Comparison of ENCODE assay signal across 17 cellular contexts in genomic region chr7:26279405-26279804, GRCh38. TPM values are rescaled to one million over a fixed set of nuclear protein-coding genes. Genes with fewer than 3 reads are reported as not detected.
A peak's percentile ranks its signal among the peaks of the same experiment; 100 is the strongest.
DNase-seq lines count a peak whose midpoint lies in the region; ATAC-seq and TF ChIP-seq lines count a peak whose summit lies in the region.
"Had no signal": no experiment of that assay in that cellular context is flagged by ENCODE, and none has a peak within 500 bp of the region (broad histone marks: within the 10 kb centered on the region; RNA-seq: fewer than 3 reads in every experiment).

No MANE protein-coding gene starts in this region.

- peak overlapping the region in 1 of 2 donors; percentile 24 for H3K27ac Mint-ChIP-seq in activated naive CD4-positive, alpha-beta T cell treated with anti-CD3 and anti-CD28 coated beads, Interleukin-2, amount 50 U/mL, for 72 hours
- no peak overlapping the region for H3K27ac Mint-ChIP-seq in activated naive CD8-positive, alpha-beta T cell treated with anti-CD3 and anti-CD28 coated beads, Interleukin-2, amount 50 U/mL, for 24 hours

- no peaks in the 10 kb centered on the region for H3K9me3 ChIP-seq in testis
- H3K9me3 ChIP-seq in BE2C = no peaks in the 10 kb centered on the region
- H3K9me3 ChIP-seq: BLaER1, heart left ventricle, SJCRH30, stomach had no signal

- H3K27me3 ChIP-seq in testis = no peaks in the 10 kb centered on the region
- H3K27me3 ChIP-seq in BE2C = no peaks in the 10 kb centered on the region
- H3K27me3 ChIP-seq: BLaER1, heart left ventricle, SJCRH30, stomach had no signal

- no peak overlapping the region for H3K27ac ChIP-seq in testis
- H3K27ac ChIP-seq: BLaER1, heart left ventricle, HL-60, SJCRH30, skin epidermis, stomach had no signal

- no peak for TF ChIP-seq CTCF in testis (IDR thresholded peaks at IDR 0.05)
- TF ChIP-seq CTCF in BE2C (IDR thresholded peaks at IDR 0.05; ENCODE audit: low read depth, low read length) = no peak

- DNase-seq in activated naive CD4-positive, alpha-beta T cell treated with anti-CD3 and anti-CD28 coated beads, Interleukin-2, amount 50 U/mL, for 72 hours (ENCODE audit: low spot score in 2 of 2) = peak in 1 of 2 donors; percentile 24
- no peak for DNase-seq in activated naive CD4-positive, alpha-beta T cell (lab: John Stamatoyannopoulos, UW)
- DNase-seq in M059J (ENCODE audit: low read depth) = peak; percentile 44
- peak; percentile 18 for DNase-seq in activated naive CD8-positive, alpha-beta T cell treated with anti-CD3 and anti-CD28 coated beads, Interleukin-2, amount 50 U/mL, for 24 hours
- peak; percentile 23 for DNase-seq in testis
- no peak for DNase-seq in BE2C
- DNase-seq in NCI-H82 treated with DMSO at 0.1 percent for 48 hours (lab: John Stamatoyannopoulos, UW; ENCODE audit: unreplicated experiment) = no peak
- no peak for DNase-seq in NCI-H526 treated with DMSO at 0.1 percent for 48 hours (lab: John Stamatoyannopoulos, UW)
- DNase-seq: GOT3, heart left ventricle, midbrain, NCI-H2029, stomach had no signal

- H3K27me3 Mint-ChIP-seq in activated naive CD8-positive, alpha-beta T cell treated with anti-CD3 and anti-CD28 coated beads, Interleukin-2, amount 50 U/mL, for 24 hours = no peaks in the 10 kb centered on the region

- TF ChIP-seq POLR2A in testis (IDR thresholded peaks at IDR 0.05) = no peak

- 60 to 72% methylated on average over 4 of the region's 4 CpGs for WGBS in testis, 2 donors

- no peaks in the 10 kb centered on the region for H3K9me3 Mint-ChIP-seq in activated naive CD4-positive, alpha-beta T cell treated with anti-CD3 and anti-CD28 coated beads, Interleukin-2, amount 50 U/mL, for 72 hours
- H3K9me3 Mint-ChIP-seq in activated naive CD8-positive, alpha-beta T cell treated with anti-CD3 and anti-CD28 coated beads, Interleukin-2, amount 50 U/mL, for 24 hours = peaks cover 4% of the 10 kb centered on the region

- no peak overlapping the region for H3K4me3 ChIP-seq in testis
- H3K4me3 ChIP-seq in BE2C (ENCODE audit: low read depth, low read length) = no peak overlapping the region
- H3K4me3 ChIP-seq: BLaER1, SJCRH30, skin epidermis, stomach had no signal

- H3K4me1 ChIP-seq in testis (peaks cover 4% of the 10 kb centered on the region), BE2C (no peaks in the 10 kb centered on the region)
- H3K4me1 ChIP-seq: BLaER1, SJCRH30, stomach had no signal

- H3K4me3 Mint-ChIP-seq in activated naive CD8-positive, alpha-beta T cell treated with anti-CD3 and anti-CD28 coated beads, Interleukin-2, amount 50 U/mL, for 24 hours = peak overlapping the region; percentile 42

- intact Hi-C loops in testis (cut with DNase I; ENCODE audit: low total_unique reads) = no loop called here

- H3K36me3 ChIP-seq in testis (ENCODE audit: low read depth, missing control alignments) (no peaks in the 10 kb centered on the region), BE2C (no peaks in the 10 kb centered on the region)
- H3K36me3 ChIP-seq: BLaER1, heart left ventricle, SJCRH30, stomach had no signal

- ATAC-seq in activated naive CD4-positive, alpha-beta T cell treated with anti-CD3 and anti-CD28 coated beads, Interleukin-2, amount 50 U/mL, for 72 hours = peak; percentile 84 to 90
- peak; percentile 65 for ATAC-seq in activated naive CD8-positive, alpha-beta T cell treated with anti-CD3 and anti-CD28 coated beads, Interleukin-2, amount 50 U/mL, for 24 hours
- ATAC-seq: heart left ventricle had no signal

- H3K4me1 Mint-ChIP-seq in activated naive CD8-positive, alpha-beta T cell treated with anti-CD3 and anti-CD28 coated beads, Interleukin-2, amount 50 U/mL, for 24 hours = peaks cover 20% of the 10 kb centered on the region

- H3K36me3 Mint-ChIP-seq in activated naive CD4-positive, alpha-beta T cell treated with anti-CD3 and anti-CD28 coated beads, Interleukin-2, amount 50 U/mL, for 72 hours = no peaks in the 10 kb centered on the region
- H3K36me3 Mint-ChIP-seq in activated naive CD8-positive, alpha-beta T cell treated with anti-CD3 and anti-CD28 coated beads, Interleukin-2, amount 50 U/mL, for 24 hours (ENCODE audit: low read depth) = no peaks in the 10 kb centered on the region

RNA-seq across cellular contexts. Expression of gene SNX10, which starts 12.3 kb away (rescaled TPM):
- total RNA-seq in activated naive CD4-positive, alpha-beta T cell treated with anti-CD3 and anti-CD28 coated beads, Interleukin-2, amount 50 U/mL, for 72 hours = 10 to 100 TPM; 19.9 to 44.6 TPM
- 8.6 and 10.2 TPM in 2 replicates for total RNA-seq in M059J (2014; rRNA removed; shearing (Covaris generic))
- total RNA-seq in testis = 1 to 10 TPM; 4.4 to 5.6 TPM
- polyA plus RNA-seq in testis (ENCODE audit: insufficient read depth, low read depth, low replicate concordance) = 6.3 TPM
- polyA plus RNA-seq in BE2C (2012; ENCODE audit: insufficient read depth, insufficient read length, low read depth) = not detected
- total RNA-seq: SJCRH30 had no signal

Comparison
In these comparisons a context has a peak if more than half of its experiments do, and no peak if none do; other contexts are left out.
1. DNase-seq: peak in M059J (single experiment), activated naive CD8-positive, alpha-beta T cell treated with anti-CD3 and anti-CD28 coated beads, Interleukin-2, amount 50 U/mL, for 24 hours (single experiment) and testis (single experiment); none in activated naive CD4-positive, alpha-beta T cell (0 of 4), BE2C (single experiment), NCI-H82 treated with DMSO at 0.1 percent for 48 hours (single experiment) and NCI-H526 treated with DMSO at 0.1 percent for 48 hours (single experiment).